23 cellular contexts compared by ENCODE assay signal in the genomic region with DNA sequence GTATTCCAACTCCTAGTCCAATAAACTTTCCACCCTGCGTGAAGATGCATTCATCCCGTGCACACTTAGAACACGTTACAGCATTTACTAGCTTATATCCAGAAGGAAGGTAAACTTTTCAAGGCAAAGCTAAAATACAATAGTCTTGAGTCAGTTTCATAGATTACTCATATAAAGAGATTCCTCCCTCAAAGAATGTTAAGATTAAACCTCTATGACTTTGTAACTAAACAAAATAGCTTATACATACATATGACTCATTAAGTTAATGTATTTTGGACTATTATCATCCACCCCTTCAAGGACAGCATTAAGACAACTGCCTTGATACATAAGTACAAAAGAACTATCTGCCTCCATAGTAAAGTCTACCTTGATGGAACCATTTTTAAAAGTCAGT. TPM values are rescaled to one million over a fixed set of nuclear protein-coding genes. Genes with fewer than 3 reads are reported as not detected.
DNase-seq lines count a peak whose midpoint lies in the region; ATAC-seq and TF ChIP-seq lines count a peak whose summit lies in the region.
"Had no signal": no experiment of that assay in that cellular context is flagged by ENCODE, and none has a peak within 500 bp of the region (broad histone marks: within the 10 kb centered on the region; RNA-seq: fewer than 3 reads in every experiment).

No MANE protein-coding gene starts in this region.

- H3K4me2 ChIP-seq in GM23338 = no peak overlapping the region

- H3K27me3 Mint-ChIP-seq in GM23338 (ENCODE audit: insufficient read depth, low read depth, poor library complexity) (peaks cover 5% of the 10 kb centered on the region), naive B cell (no peaks in the 10 kb centered on the region)
- H3K27me3 Mint-ChIP-seq: activated CD4-positive, alpha-beta memory T cell treated with anti-CD3 and anti-CD28 coated beads, Interleukin-2, amount 10 ng/mL, durations not matched to agents 7 days and 5 days; CD8-positive, alpha-beta memory T cell; naive thymus-derived CD4-positive, alpha-beta T cell had no signal

- DNase-seq in GM23338 (ENCODE audit: low spot score) = no peak
- peak; percentile 69 for DNase-seq in RWPE1 (ENCODE audit: low spot score)
- DNase-seq in epithelial cell of esophagus (ENCODE audit: low read depth) = peak; percentile 51
- no peak for DNase-seq in naive B cell
- DNase-seq in activated T-cell treated with anti-CD3 and anti-CD28 coated beads, Interleukin-2, amount 50 U/mL, for 1 hour = no peak
- no peak for DNase-seq in HuH-7.5 (ENCODE audit: low spot score)
- no peak for DNase-seq in iPS-NIHi7 (ENCODE audit: extremely low spot score)
- DNase-seq: activated CD4-positive, alpha-beta memory T cell treated with anti-CD3 and anti-CD28 coated beads, Interleukin-2, amount 10 ng/mL, durations not matched to agents 7 days and 5 days; activated CD4-positive, CD25-positive, alpha-beta regulatory T cell; activated gamma-delta T cell; activated T-cell treated with anti-CD3 and anti-CD28 coated beads for 4 hours; adrenal gland; caudate nucleus; CD8-positive, alpha-beta memory T cell; left colon; naive thymus-derived CD4-positive, alpha-beta T cell; NCI-H1417 treated with DMSO at 0.1 percent for 48 hours; stomach; transverse colon had no signal

- ATAC-seq in GM23338 (no peak), naive B cell (ENCODE audit: low read depth in 2 of 2) (no peak), GM21619 (IDR thresholded peaks at IDR 0.05; ENCODE audit: unreplicated experiment) (no peak)
- ATAC-seq: GM12878; left colon; naive thymus-derived CD4-positive, alpha-beta T cell had no signal

- no peak for TF ChIP-seq CTCF in GM23338 (conservative IDR thresholded peaks at IDR 0.05; ENCODE audit: low read depth in 2 of 2)
- no peak for TF ChIP-seq CTCF in RWPE1 (conservative IDR thresholded peaks at IDR 0.05; ENCODE audit: low read depth)
- no peak for TF ChIP-seq CTCF in epithelial cell of esophagus (IDR thresholded peaks at IDR 0.05; ENCODE audit: insufficient read depth, low read depth, low read length, missing control alignments)

- H3K36me3 ChIP-seq in GM23338 (ENCODE audit: insufficient read depth) = peaks cover 14% of the 10 kb centered on the region; the same call in 1 of the 2 replicates
- H3K36me3 ChIP-seq: adrenal gland had no signal

- H3K4me1 Mint-ChIP-seq in GM23338 (peaks cover 85% of the 10 kb centered on the region), naive B cell (peaks cover 65 to 74% (median 71%) of the 10 kb centered on the region in 3 donors)
- H3K4me1 Mint-ChIP-seq: activated CD4-positive, alpha-beta memory T cell treated with anti-CD3 and anti-CD28 coated beads, Interleukin-2, amount 10 ng/mL, durations not matched to agents 7 days and 5 days had no signal

- POLR2A ChIA-PET in RWPE1 (lab: Yijun Ruan, JAX; ENCODE audit: low non-redundant PET) = no interaction called here

- 0 out of 2 replicates have a peak, but pooled peaks cover 14% of the 10 kb centered on the region for H3F3A ChIP-seq in GM23338 (replicated peaks; ENCODE audit: low read depth)

- H3K79me2 ChIP-seq in GM23338 (replicated peaks; ENCODE audit: insufficient read depth) = peaks cover 100% of the 10 kb centered on the region

- H3K27ac ChIP-seq in GM23338 (ENCODE audit: low read depth) (peak overlapping the region; percentile 65), RWPE1 (no peak overlapping the region)
- H3K27ac ChIP-seq: adrenal gland, right atrium auricular region, SK-N-MC, stomach, transverse colon had no signal

- H3K4me3 ChIP-seq in GM23338 (no peak overlapping the region), epithelial cell of esophagus (ENCODE audit: low read length) (no peak overlapping the region)
- H3K4me3 ChIP-seq: adrenal gland, GM12878, right atrium auricular region, SK-N-MC, stomach, transverse colon had no signal

- no peaks in the 10 kb centered on the region for H3K9me3 Mint-ChIP-seq in GM23338
- H3K9me3 Mint-ChIP-seq in naive B cell = no peaks in the 10 kb centered on the region
- H3K9me3 Mint-ChIP-seq: CD8-positive, alpha-beta memory T cell; naive thymus-derived CD4-positive, alpha-beta T cell had no signal

- H3K27me3 ChIP-seq in GM23338 (ENCODE audit: insufficient read depth) = no peaks in the 10 kb centered on the region
- H3K27me3 ChIP-seq: adrenal gland, right atrium auricular region, stomach, transverse colon had no signal

- H2AFZ ChIP-seq in GM23338 = no peak overlapping the region

- H3K4me3 Mint-ChIP-seq in GM23338 (no peak overlapping the region), naive B cell (peak overlapping the region; percentile 25 to 91 (median 80))
- H3K4me3 Mint-ChIP-seq: activated CD4-positive, alpha-beta memory T cell treated with anti-CD3 and anti-CD28 coated beads, Interleukin-2, amount 10 ng/mL, durations not matched to agents 7 days and 5 days; CD8-positive, alpha-beta memory T cell; naive thymus-derived CD4-positive, alpha-beta T cell had no signal

- peaks cover 52% of the 10 kb centered on the region for H3K36me3 Mint-ChIP-seq in GM23338 (ENCODE audit: low read depth)
- peaks cover 20 to 24% of the 10 kb centered on the region in 2 donors for H3K36me3 Mint-ChIP-seq in naive B cell
- H3K36me3 Mint-ChIP-seq: naive thymus-derived CD4-positive, alpha-beta T cell had no signal

- H3K27ac Mint-ChIP-seq in GM23338 (peak overlapping the region; percentile 11; the same call in 1 of the 2 replicates), naive B cell (peak overlapping the region in 5 of 6 donors; percentile 36 to 99 (median 68))
- H3K27ac Mint-ChIP-seq: activated CD4-positive, alpha-beta memory T cell treated with anti-CD3 and anti-CD28 coated beads, Interleukin-2, amount 10 ng/mL, durations not matched to agents 7 days and 5 days; CD8-positive, alpha-beta memory T cell; naive thymus-derived CD4-positive, alpha-beta T cell had no signal

- CTCF ChIA-PET in RWPE1 (lab: Yijun Ruan, JAX) = no interaction called here

- peaks cover 83% of the 10 kb centered on the region for H4K20me1 ChIP-seq in GM23338 (replicated peaks; ENCODE audit: insufficient read depth)

- H3K4me1 ChIP-seq in GM23338 (ENCODE audit: insufficient read depth) = peaks cover 86% of the 10 kb centered on the region
- H3K4me1 ChIP-seq: right atrium auricular region had no signal

- no peaks in the 10 kb centered on the region for H3K9me2 ChIP-seq in GM23338 (ENCODE audit: insufficient read depth)

TF ChIP-seq in GM23338, 12 proteins besides CTCF, POLR2A, EP300 and RAD21 (continues in another document):
- TF ChIP-seq POLR2AphosphoS5 (IDR thresholded peaks at IDR 0.05; ENCODE audit: low read depth) = no peak
- TF ChIP-seq NANOG (IDR thresholded peaks at IDR 0.05; ENCODE audit: borderline replicate concordance) = no peak
- TF ChIP-seq ZNF331 (CRISPR knock-in tag; IDR thresholded peaks at IDR 0.05; ENCODE audit: low read depth) = no peak
- no peak for TF ChIP-seq EZH2phosphoT487 (IDR thresholded peaks at IDR 0.05; ENCODE audit: unreplicated experiment)
- no peak for TF ChIP-seq ZNF114 (CRISPR knock-in tag; IDR thresholded peaks at IDR 0.05)
- TF ChIP-seq, protein P1, sequence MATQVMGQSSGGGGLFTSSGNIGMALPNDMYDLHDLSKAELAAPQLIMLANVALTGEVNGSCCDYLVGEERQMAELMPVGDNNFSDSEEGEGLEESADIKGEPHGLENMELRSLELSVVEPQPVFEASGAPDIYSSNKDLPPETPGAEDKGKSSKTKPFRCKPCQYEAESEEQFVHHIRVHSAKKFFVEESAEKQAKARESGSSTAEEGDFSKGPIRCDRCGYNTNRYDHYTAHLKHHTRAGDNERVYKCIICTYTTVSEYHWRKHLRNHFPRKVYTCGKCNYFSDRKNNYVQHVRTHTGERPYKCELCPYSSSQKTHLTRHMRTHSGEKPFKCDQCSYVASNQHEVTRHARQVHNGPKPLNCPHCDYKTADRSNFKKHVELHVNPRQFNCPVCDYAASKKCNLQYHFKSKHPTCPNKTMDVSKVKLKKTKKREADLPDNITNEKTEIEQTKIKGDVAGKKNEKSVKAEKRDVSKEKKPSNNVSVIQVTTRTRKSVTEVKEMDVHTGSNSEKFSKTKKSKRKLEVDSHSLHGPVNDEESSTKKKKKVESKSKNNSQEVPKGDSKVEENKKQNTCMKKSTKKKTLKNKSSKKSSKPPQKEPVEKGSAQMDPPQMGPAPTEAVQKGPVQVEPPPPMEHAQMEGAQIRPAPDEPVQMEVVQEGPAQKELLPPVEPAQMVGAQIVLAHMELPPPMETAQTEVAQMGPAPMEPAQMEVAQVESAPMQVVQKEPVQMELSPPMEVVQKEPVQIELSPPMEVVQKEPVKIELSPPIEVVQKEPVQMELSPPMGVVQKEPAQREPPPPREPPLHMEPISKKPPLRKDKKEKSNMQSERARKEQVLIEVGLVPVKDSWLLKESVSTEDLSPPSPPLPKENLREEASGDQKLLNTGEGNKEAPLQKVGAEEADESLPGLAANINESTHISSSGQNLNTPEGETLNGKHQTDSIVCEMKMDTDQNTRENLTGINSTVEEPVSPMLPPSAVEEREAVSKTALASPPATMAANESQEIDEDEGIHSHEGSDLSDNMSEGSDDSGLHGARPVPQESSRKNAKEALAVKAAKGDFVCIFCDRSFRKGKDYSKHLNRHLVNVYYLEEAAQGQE (IDR thresholded peaks at IDR 0.05; ENCODE audit: unreplicated experiment) = no peak
- TF ChIP-seq EZH2 (IDR thresholded peaks at IDR 0.05; ENCODE audit: low read depth, unreplicated experiment) = no peak
- TF ChIP-seq JUNB (IDR thresholded peaks at IDR 0.05; ENCODE audit: unreplicated experiment) = no peak

RNA-seq across cellular contexts. Expression of a gene that starts 36.1 kb away (rescaled TPM):
- 125 and 132 TPM in 2 replicates for total RNA-seq in GM23338 (2014; rRNA removed; shearing (Covaris generic))
- polyA plus RNA-seq in GM23338 (2016; fragmentation: Nextera tagmentation; extraction: Ambion mirVana) = 58.1 and 59.1 TPM in 2 replicates
- polyA plus RNA-seq in naive B cell (ENCODE audit: low read depth in 6 of 6) = 100 to 1,000 TPM in 4 of 6 donors, 10 to 100 TPM in 2; 86.2 to 241 (median 152) TPM

Comparison
In these comparisons a context has a peak if more than half of its experiments do, and no peak if none do; other contexts are left out.
1. DNase-seq: peak in RWPE1 (single experiment) and epithelial cell of esophagus (single experiment); none in GM23338 (single experiment), naive B cell (single experiment), activated T-cell treated with anti-CD3 and anti-CD28 coated beads, Interleukin-2, amount 50 U/mL, for 1 hour (single experiment), HuH-7.5 (single experiment) and iPS-NIHi7 (single experiment).